In genomic region chr1:197066719-197067456, GRCh38 we compare ENCODE assay signal across 19 cellular contexts. TPM values are rescaled to one million over a fixed set of nuclear protein-coding genes. Genes with fewer than 3 reads are reported as not detected.
DNase-seq lines count a peak whose midpoint lies in the region; ATAC-seq and TF ChIP-seq lines count a peak whose summit lies in the region.
"Had no signal": no experiment of that assay in that cellular context is flagged by ENCODE, and none has a peak within 500 bp of the region (broad histone marks: within the 10 kb centered on the region; RNA-seq: fewer than 3 reads in every experiment).

Gene F13B, minus strand, starts transcription at chr1:197067260. Its CDS starts 37 bp downstream, at chr1:197067223.

- POLR2A ChIA-PET in HCT116 (lab: Charles Lee), result no interaction called here
- POLR2A ChIA-PET in RWPE1 (lab: Yijun Ruan, JAX; ENCODE audit: low non-redundant PET), result no interaction called here
- POLR2A ChIA-PET in naive thymus-derived CD8-positive, alpha-beta T cell (lab: Charles Lee), result no interaction called here

- no peak within 1 kb of the TSS for H3K4me3 Mint-ChIP-seq in CD14-positive monocyte
- H3K4me3 Mint-ChIP-seq in naive thymus-derived CD8-positive, alpha-beta T cell, result no peak within 1 kb of the TSS
- H3K4me3 Mint-ChIP-seq: activated CD8-positive, alpha-beta memory T cell treated with anti-CD3 and anti-CD28 coated beads, Interleukin-2, amount 10 ng/mL, durations not matched to agents 7 days and 5 days; T-helper 1 cell treated with Interleukin-12 subunit alpha and Interleukin-12 subunit beta and Interleukin-4 antibody, amounts not matched to agents 30 μg/mL and 1 μg/mL, for 36 hours had no signal

- H3K27ac ChIP-seq in ACC112 (ENCODE audit: low read depth, low read length) (no peak within 1 kb of the TSS), HCT116 (ENCODE audit: low read depth, low read length) (no peak within 1 kb of the TSS), RWPE1 (no peak within 1 kb of the TSS), foreskin keratinocyte (no peak within 1 kb of the TSS)
- H3K27ac ChIP-seq: right atrium auricular region had no signal

- H2AFZ ChIP-seq in ACC112 (ENCODE audit: low read length, unreplicated experiment) (peak within 1 kb of the TSS; percentile 22), HCT116 (ENCODE audit: low read depth, low read length, poor library complexity, severe bottlenecking) (no peak within 1 kb of the TSS)

- H3K9me3 Mint-ChIP-seq in CD14-positive monocyte, result peaks cover 7 to 16% (median 13%) of the 10 kb centered on the region in 7 donors
- H3K9me3 Mint-ChIP-seq in naive thymus-derived CD8-positive, alpha-beta T cell, result peaks cover 4 to 17% (median 10%) of the 10 kb centered on the region in 9 donors
- H3K9me3 Mint-ChIP-seq: T-helper 1 cell treated with Interleukin-12 subunit alpha and Interleukin-12 subunit beta and Interleukin-4 antibody, amounts not matched to agents 30 μg/mL and 1 μg/mL, for 36 hours had no signal

- no peaks in the 10 kb centered on the region for H3K4me1 Mint-ChIP-seq in CD14-positive monocyte
- no peaks in the 10 kb centered on the region for H3K4me1 Mint-ChIP-seq in naive thymus-derived CD8-positive, alpha-beta T cell
- H3K4me1 Mint-ChIP-seq: activated CD8-positive, alpha-beta memory T cell treated with anti-CD3 and anti-CD28 coated beads, Interleukin-2, amount 10 ng/mL, durations not matched to agents 7 days and 5 days had no signal

- RAD21 ChIA-PET in HCT116 (lab: Charles Lee; ENCODE audit: low non-redundant PET in 1 of 2, low total read pairs in 2 of 2, uncharacterized antibody in 2 of 2, unreplicated experiment in 2 of 2), result no interaction called here

- H3K79me2 ChIP-seq in ACC112 (ENCODE audit: control insufficient read depth, insufficient read depth, low read length, unreplicated experiment) (no peaks in the 10 kb centered on the region), HCT116 (ENCODE audit: insufficient read depth, low read length) (no peaks in the 10 kb centered on the region)

- CTCF ChIA-PET in HCT116 (lab: Charles Lee), result no interaction called here
- CTCF ChIA-PET in RWPE1 (lab: Yijun Ruan, JAX), result no interaction called here

- no peak within 1 kb of the TSS for H3K4me2 ChIP-seq in HCT116 (ENCODE audit: low read length)

- no TSS peak for BruUV-seq in HCT116 (replicated peaks; lab: Mats Ljungman, UMichigan)

- H3K4me1 ChIP-seq in ACC112 (ENCODE audit: control insufficient read depth, insufficient read depth, low read length, unreplicated experiment) (no peaks in the 10 kb centered on the region), HCT116 (ENCODE audit: control insufficient read depth in 1 of 2, insufficient read depth in 2 of 2, low read length in 2 of 2) (no peaks in the 10 kb centered on the region), foreskin keratinocyte (no peaks in the 10 kb centered on the region)
- H3K4me1 ChIP-seq: right atrium auricular region had no signal

- H3K36me3 ChIP-seq in ACC112 (ENCODE audit: insufficient read depth, low read length) (no peaks in the 10 kb centered on the region), HCT116 (ENCODE audit: control insufficient read depth in 1 of 2, insufficient read depth in 2 of 2, low read length in 2 of 2) (no peaks in the 10 kb centered on the region)
- H3K36me3 ChIP-seq: right atrium auricular region had no signal

- no peaks in the 10 kb centered on the region for H4K20me1 ChIP-seq in HCT116 (ENCODE audit: insufficient read depth)

- H3K4me3 ChIP-seq in ACC112 (ENCODE audit: low read depth, low read length) (no peak within 1 kb of the TSS), HCT116 (replicated peaks in 1 of 2; ENCODE audit: low read depth in 1 of 2, low read length in 2 of 2) (no peak within 1 kb of the TSS)
- H3K4me3 ChIP-seq: right atrium auricular region had no signal

- peak; percentile 55 for TF ChIP-seq RAD21 in HCT116 (IDR thresholded peaks at IDR 0.05; ENCODE audit: low read depth)

- TF ChIP-seq CTCF in HCT116 (IDR thresholded peaks at IDR 0.05 in 2 of 3, conservative IDR thresholded peaks at IDR 0.05 in 1 of 3; ENCODE audit: borderline replicate concordance in 1 of 3, insufficient read depth in 1 of 3, low read depth in 2 of 3, low read length in 2 of 3) (peak in 1 of 3 experiments; percentile 36; a peak in 1 of 6 replicates), RWPE1 (conservative IDR thresholded peaks at IDR 0.05; ENCODE audit: low read depth) (no peak), foreskin keratinocyte (conservative IDR thresholded peaks at IDR 0.05) (peak; percentile 21), CD14-positive monocyte (IDR thresholded peaks at IDR 0.05) (no peak)

- no peak within 1 kb of the TSS for H3K27ac Mint-ChIP-seq in CD14-positive monocyte
- no peak within 1 kb of the TSS for H3K27ac Mint-ChIP-seq in naive thymus-derived CD8-positive, alpha-beta T cell
- H3K27ac Mint-ChIP-seq: activated CD8-positive, alpha-beta memory T cell treated with anti-CD3 and anti-CD28 coated beads, Interleukin-2, amount 10 ng/mL, durations not matched to agents 7 days and 5 days; T-helper 1 cell treated with Interleukin-12 subunit alpha and Interleukin-12 subunit beta and Interleukin-4 antibody, amounts not matched to agents 30 μg/mL and 1 μg/mL, for 36 hours had no signal

- no peak for TF ChIP-seq POLR2A in HCT116 (IDR thresholded peaks at IDR 0.05; ENCODE audit: borderline replicate concordance, extremely low read depth, insufficient read depth, insufficient read length)

- no peaks in the 10 kb centered on the region for H3K27me3 ChIP-seq in ACC112 (ENCODE audit: insufficient read depth, low read length)
- H3K27me3 ChIP-seq in HCT116 (ENCODE audit: insufficient read depth, low read length), result no peaks in the 10 kb centered on the region
- no peaks in the 10 kb centered on the region for H3K27me3 ChIP-seq in foreskin keratinocyte
- H3K27me3 ChIP-seq: right atrium auricular region had no signal

- no peaks in the 10 kb centered on the region for H3K9me3 ChIP-seq in HCT116 (ENCODE audit: control insufficient read depth in 1 of 2, insufficient read depth in 1 of 2, low read depth in 1 of 2, low read length in 2 of 2)

- intact Hi-C loops in HCT116 (cut with micrococcal nuclease), result loop anchor here (10.0 kb wide), 1 partner anchor 242 kb away; no protein-coding TSS in a partner anchor
- intact Hi-C loops in CD14-positive monocyte (cut with micrococcal nuclease), result no loop called here

- no peak within 1 kb of the TSS for H3K9ac ChIP-seq in HCT116 (ENCODE audit: low read length)

- H3K9me2 ChIP-seq in HCT116 (ENCODE audit: insufficient read depth), result no peaks in the 10 kb centered on the region

- peaks cover 0 to 5% (median 2%) of the 10 kb centered on the region in 3 donors for H3K27me3 Mint-ChIP-seq in CD14-positive monocyte (ENCODE audit: low read depth in 3 of 3)
- H3K27me3 Mint-ChIP-seq in naive thymus-derived CD8-positive, alpha-beta T cell, result peaks cover 0 to 7% (median 3%) of the 10 kb centered on the region in 5 donors

- no peak for DNase-seq in HCT116 (ENCODE audit: low read depth, low spot score)
- peak; percentile 13 for DNase-seq in RWPE1 (ENCODE audit: low spot score)
- DNase-seq in foreskin keratinocyte, result no peak
- no peak for DNase-seq in CD14-positive monocyte (ENCODE audit: low spot score)
- DNase-seq in NCI-H128 (lab: John Stamatoyannopoulos, UW; ENCODE audit: unreplicated experiment), result no peak
- DNase-seq in naive thymus-derived CD8-positive, alpha-beta T cell, result no peak
- DNase-seq: activated CD4-positive, alpha-beta T cell treated with anti-CD3 and anti-CD28 coated beads for 1 hour; activated CD8-positive, alpha-beta memory T cell treated with anti-CD3 and anti-CD28 coated beads, Interleukin-2, amount 10 ng/mL, durations not matched to agents 7 days and 5 days; activated gamma-delta T cell treated with Interleukin-2 at 50 U/mL for 16 hours; cerebellar nuclear complex; H7; NCI-H2107 had no signal

- no peak for ATAC-seq in HCT116
- ATAC-seq in foreskin keratinocyte, result no peak
- no peak for ATAC-seq in naive thymus-derived CD8-positive, alpha-beta T cell
- no peak for ATAC-seq in GM18858 (IDR thresholded peaks at IDR 0.05; ENCODE audit: unreplicated experiment)
- ATAC-seq: activated CD8-positive, alpha-beta memory T cell treated with anti-CD3 and anti-CD28 coated beads, Interleukin-2, amount 10 ng/mL, durations not matched to agents 7 days and 5 days; Right ventricle myocardium inferior had no signal

- no peaks in the 10 kb centered on the region for H3K36me3 Mint-ChIP-seq in CD14-positive monocyte
- peaks cover 0 to 8% (median 0%) of the 10 kb centered on the region in 3 donors for H3K36me3 Mint-ChIP-seq in naive thymus-derived CD8-positive, alpha-beta T cell
- H3K36me3 Mint-ChIP-seq: activated CD8-positive, alpha-beta memory T cell treated with anti-CD3 and anti-CD28 coated beads, Interleukin-2, amount 10 ng/mL, durations not matched to agents 7 days and 5 days had no signal

TF ChIP-seq in HCT116, 20 proteins besides CTCF, POLR2A, EP300 and RAD21 (continues in another document):
- TF ChIP-seq, protein P1, sequence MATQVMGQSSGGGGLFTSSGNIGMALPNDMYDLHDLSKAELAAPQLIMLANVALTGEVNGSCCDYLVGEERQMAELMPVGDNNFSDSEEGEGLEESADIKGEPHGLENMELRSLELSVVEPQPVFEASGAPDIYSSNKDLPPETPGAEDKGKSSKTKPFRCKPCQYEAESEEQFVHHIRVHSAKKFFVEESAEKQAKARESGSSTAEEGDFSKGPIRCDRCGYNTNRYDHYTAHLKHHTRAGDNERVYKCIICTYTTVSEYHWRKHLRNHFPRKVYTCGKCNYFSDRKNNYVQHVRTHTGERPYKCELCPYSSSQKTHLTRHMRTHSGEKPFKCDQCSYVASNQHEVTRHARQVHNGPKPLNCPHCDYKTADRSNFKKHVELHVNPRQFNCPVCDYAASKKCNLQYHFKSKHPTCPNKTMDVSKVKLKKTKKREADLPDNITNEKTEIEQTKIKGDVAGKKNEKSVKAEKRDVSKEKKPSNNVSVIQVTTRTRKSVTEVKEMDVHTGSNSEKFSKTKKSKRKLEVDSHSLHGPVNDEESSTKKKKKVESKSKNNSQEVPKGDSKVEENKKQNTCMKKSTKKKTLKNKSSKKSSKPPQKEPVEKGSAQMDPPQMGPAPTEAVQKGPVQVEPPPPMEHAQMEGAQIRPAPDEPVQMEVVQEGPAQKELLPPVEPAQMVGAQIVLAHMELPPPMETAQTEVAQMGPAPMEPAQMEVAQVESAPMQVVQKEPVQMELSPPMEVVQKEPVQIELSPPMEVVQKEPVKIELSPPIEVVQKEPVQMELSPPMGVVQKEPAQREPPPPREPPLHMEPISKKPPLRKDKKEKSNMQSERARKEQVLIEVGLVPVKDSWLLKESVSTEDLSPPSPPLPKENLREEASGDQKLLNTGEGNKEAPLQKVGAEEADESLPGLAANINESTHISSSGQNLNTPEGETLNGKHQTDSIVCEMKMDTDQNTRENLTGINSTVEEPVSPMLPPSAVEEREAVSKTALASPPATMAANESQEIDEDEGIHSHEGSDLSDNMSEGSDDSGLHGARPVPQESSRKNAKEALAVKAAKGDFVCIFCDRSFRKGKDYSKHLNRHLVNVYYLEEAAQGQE (IDR thresholded peaks at IDR 0.05; ENCODE audit: low read depth), result no peak
- TF ChIP-seq ELF1 (IDR thresholded peaks at IDR 0.05; ENCODE audit: borderline replicate concordance, low read depth), result no peak
- no peak for TF ChIP-seq EGR1 (IDR thresholded peaks at IDR 0.05; ENCODE audit: low read depth)

RNA-seq across cellular contexts. Expression of gene F13B, which starts in this region (rescaled TPM):
- total RNA-seq in HCT116 (2021; ENCODE audit: unreplicated experiment) (not detected), foreskin keratinocyte (not detected in 2 replicates)
- not detected in 2 replicates for polyA plus RNA-seq in HCT116 (2012)
- polyA plus RNA-seq in foreskin keratinocyte (not detected in 2 replicates), CD14-positive monocyte (not detected)
- not detected for total RNA-seq in naive thymus-derived CD8-positive, alpha-beta T cell
- polyA plus RNA-seq in naive thymus-derived CD8-positive, alpha-beta T cell, result not detected
- total RNA-seq: activated CD8-positive, alpha-beta memory T cell treated with anti-CD3 and anti-CD28 coated beads, Interleukin-2, amount 10 ng/mL, durations not matched to agents 7 days and 5 days; H7; M059J; mesenteric fat pad; right atrium auricular region; Right ventricle myocardium inferior had no signal
